8 cellular contexts compared by ENCODE assay signal in genomic region chr21:39388811-39389155, GRCh38. TPM values are rescaled to one million over a fixed set of nuclear protein-coding genes. Genes with fewer than 3 reads are reported as not detected.
DNase-seq lines count a peak whose midpoint lies in the region; ATAC-seq and TF ChIP-seq lines count a peak whose summit lies in the region.

No MANE protein-coding gene starts in this region.

- H3K4me3 Mint-ChIP-seq in stimulated activated naive CD8-positive, alpha-beta T cell treated with anti-CD3 and anti-CD28 coated beads, Interleukin-15, Interleukin-2, amounts not matched to agents 100 ng/mL and 50 ng/mL, for 24 hours = peak overlapping the region; percentile 90

- peaks cover 8% of the 10 kb centered on the region for H3K4me1 ChIP-seq in iPS-15b (ENCODE audit: control insufficient read depth, insufficient read depth, low read length)
- H3K4me1 ChIP-seq in vagina = peaks cover 35% of the 10 kb centered on the region

- H3K9me3 ChIP-seq in SK-N-MC (ENCODE audit: low read depth, low read length) (no peaks in the 10 kb centered on the region), iPS-15b (ENCODE audit: control insufficient read depth, insufficient read depth, low read length) (no peaks in the 10 kb centered on the region), vagina (no peaks in the 10 kb centered on the region)

- H3K4me3 ChIP-seq in SK-N-MC (peak overlapping the region; percentile 93), iPS-15b (ENCODE audit: low read depth, low read length) (no peak overlapping the region), vagina (peak overlapping the region; percentile 47 to 53)

- no peak overlapping the region for H3K27ac Mint-ChIP-seq in stimulated activated naive CD8-positive, alpha-beta T cell treated with anti-CD3 and anti-CD28 coated beads, Interleukin-15, Interleukin-2, amounts not matched to agents 100 ng/mL and 50 ng/mL, for 24 hours

- H3K27me3 ChIP-seq in iPS-15b (ENCODE audit: control insufficient read depth, insufficient read depth, low read length) (no peaks in the 10 kb centered on the region), vagina (no peaks in the 10 kb centered on the region)

- no peak for TF ChIP-seq POLR2A in vagina (IDR thresholded peaks at IDR 0.05)

- no peak overlapping the region for H3K27ac ChIP-seq in SK-N-MC
- H3K27ac ChIP-seq in vagina = peak overlapping the region; percentile 65

- H3K4me1 Mint-ChIP-seq in stimulated activated naive CD8-positive, alpha-beta T cell treated with anti-CD3 and anti-CD28 coated beads, Interleukin-15, Interleukin-2, amounts not matched to agents 100 ng/mL and 50 ng/mL, for 24 hours (ENCODE audit: low read depth) = peaks cover 38% of the 10 kb centered on the region

- H3K9me3 Mint-ChIP-seq in stimulated activated naive CD8-positive, alpha-beta T cell treated with anti-CD3 and anti-CD28 coated beads, Interleukin-15, Interleukin-2, amounts not matched to agents 100 ng/mL and 50 ng/mL, for 24 hours = no peaks in the 10 kb centered on the region

- H3K27me3 Mint-ChIP-seq in stimulated activated naive CD8-positive, alpha-beta T cell treated with anti-CD3 and anti-CD28 coated beads, Interleukin-15, Interleukin-2, amounts not matched to agents 100 ng/mL and 50 ng/mL, for 24 hours = no peaks in the 10 kb centered on the region

- no peak for ATAC-seq in stimulated activated naive CD8-positive, alpha-beta T cell treated with anti-CD3 and anti-CD28 coated beads, Interleukin-15, Interleukin-2, amounts not matched to agents 100 U/mL and 50 U/mL, for 24 hours
- no peak for ATAC-seq in GM19324 (IDR thresholded peaks at IDR 0.05; ENCODE audit: low FRiP score, unreplicated experiment)

- H3K36me3 ChIP-seq in SK-N-MC (ENCODE audit: insufficient read depth, low read length) = peaks cover 23% of the 10 kb centered on the region
- peaks cover 12% of the 10 kb centered on the region for H3K36me3 ChIP-seq in iPS-15b (ENCODE audit: control insufficient read depth, insufficient read depth, low read length)
- peaks cover 0 to 22% of the 10 kb centered on the region in 2 donors for H3K36me3 ChIP-seq in vagina

- peaks cover 22% of the 10 kb centered on the region for H3K36me3 Mint-ChIP-seq in stimulated activated naive CD8-positive, alpha-beta T cell treated with anti-CD3 and anti-CD28 coated beads, Interleukin-15, Interleukin-2, amounts not matched to agents 100 ng/mL and 50 ng/mL, for 24 hours (ENCODE audit: low read depth)

- TF ChIP-seq CTCF in vagina (IDR thresholded peaks at IDR 0.05) (no peak), GM20000 (IDR thresholded peaks at IDR 0.05; ENCODE audit: extremely low read depth, missing control alignments) (no peak)

- no peak for DNase-seq in stimulated activated naive CD8-positive, alpha-beta T cell treated with anti-CD3 and anti-CD28 coated beads, Interleukin-15, Interleukin-2, amounts not matched to agents 100 U/mL and 50 U/mL, for 24 hours
- DNase-seq in SK-N-MC (ENCODE audit: low read depth, low spot score) = no peak
- DNase-seq in vagina (ENCODE audit: extremely low spot score in 2 of 2) = no peak
- DNase-seq in GM20000 (ENCODE audit: low spot score) = no peak
- no peak for DNase-seq in Kasumi-1 (lab: John Stamatoyannopoulos, UW)

- H3K9ac ChIP-seq in SK-N-MC (ENCODE audit: insufficient read length) (no peak overlapping the region), iPS-15b (ENCODE audit: low read depth, low read length) (peak overlapping the region; percentile 24)

- intact Hi-C loops in vagina (cut with DNase I) = loop anchor here (5.0 to 10.0 kb wide), 2 partner anchors 76 to 204 kb away; partner anchors contain the start of genes BRWD1 and PSMG1

RNA-seq across cellular contexts. Expression of gene HMGN1, which starts 39.9 kb away (rescaled TPM):
- total RNA-seq in vagina = 82.0 TPM

RNA-seq across cellular contexts. Expression of gene LCA5L, which starts 56.8 kb away (rescaled TPM):
- not detected for total RNA-seq in vagina
